In genomic region chr22:48452766-48453165, GRCh38 we compare ENCODE assay signal across 18 cellular contexts.
A peak's percentile ranks its signal among the peaks of the same experiment; 100 is the strongest.
DNase-seq lines count a peak whose midpoint lies in the region; ATAC-seq and TF ChIP-seq lines count a peak whose summit lies in the region.
"Had no signal": no experiment of that assay in that cellular context is flagged by ENCODE, and none has a peak within 500 bp of the region (broad histone marks: within the 10 kb centered on the region; RNA-seq: fewer than 3 reads in every experiment).

No MANE protein-coding gene starts in this region.

- no peak overlapping the region for H3K27ac ChIP-seq in BLaER1
- H3K27ac ChIP-seq in trophoblast cell (ENCODE audit: low read depth, low read length) = no peak overlapping the region
- H3K27ac ChIP-seq in upper lobe of left lung = no peak overlapping the region
- H3K27ac ChIP-seq in CD4-positive, alpha-beta T cell (ENCODE audit: low read depth, low read length) = no peak overlapping the region
- H3K27ac ChIP-seq: 22Rv1 had no signal

- ATAC-seq in T-helper 17 cell (no peak), upper lobe of left lung (ENCODE audit: low FRiP score in 2 of 2) (no peak)
- no peak for ATAC-seq in CD4-positive, alpha-beta T cell (ENCODE audit: poor library complexity)
- ATAC-seq: CD8-positive, alpha-beta T cell; GM23338 had no signal

- H3K18ac ChIP-seq in trophoblast cell (ENCODE audit: low read length) = no peak overlapping the region

- no peaks in the 10 kb centered on the region for H3K79me1 ChIP-seq in trophoblast cell (ENCODE audit: low read length)

- no peaks in the 10 kb centered on the region for H3K36me3 Mint-ChIP-seq in T-helper 17 cell (ENCODE audit: low read depth)
- no peaks in the 10 kb centered on the region for H3K36me3 Mint-ChIP-seq in CD4-positive, alpha-beta T cell (ENCODE audit: low read depth)
- H3K36me3 Mint-ChIP-seq: CD8-positive, alpha-beta T cell had no signal

- peaks cover 40% of the 10 kb centered on the region for H3K27me3 Mint-ChIP-seq in T-helper 17 cell
- H3K27me3 Mint-ChIP-seq in CD4-positive, alpha-beta T cell = peaks cover 9% of the 10 kb centered on the region

- H2AK5ac ChIP-seq in trophoblast cell (ENCODE audit: low read length) = no peak overlapping the region

- no peak for TF ChIP-seq CTCF in upper lobe of left lung (IDR thresholded peaks at IDR 0.05)
- no peak for TF ChIP-seq CTCF in CD4-positive, alpha-beta T cell (IDR thresholded peaks at IDR 0.05)

- DNase-seq in T-helper 17 cell (no peak), trophoblast cell (no peak), upper lobe of left lung (peak; percentile 8 to 46), NCI-H2196 (lab: John Stamatoyannopoulos, UW; ENCODE audit: unreplicated experiment) (no peak)
- DNase-seq in activated CD4-positive, CD25-positive, alpha-beta regulatory T cell (lab: John Stamatoyannopoulos, UW) = no peak
- no peak for DNase-seq in CD4-positive, alpha-beta T cell
- DNase-seq in stimulated activated CD4-positive, alpha-beta T cell treated with anti-CD3 and anti-CD28 coated beads, Interleukin-4, amount 100 ng/mL, for 24 hours = no peak
- DNase-seq: C1 segment of cervical spinal cord; Caco-2; CD8-positive, alpha-beta T cell; DMS153; DND-41; HFFc6 had no signal

- no peak for TF ChIP-seq POLR2A in upper lobe of left lung (IDR thresholded peaks at IDR 0.05)

- H4K20me1 ChIP-seq in BLaER1 = peaks cover 41% of the 10 kb centered on the region; the same call in 1 of the 2 replicates

- H3K36me3 ChIP-seq in BLaER1 (no peaks in the 10 kb centered on the region), trophoblast cell (ENCODE audit: control insufficient read depth in 1 of 2, insufficient read depth in 2 of 2, low read length in 2 of 2) (no peaks in the 10 kb centered on the region), upper lobe of left lung (no peaks in the 10 kb centered on the region)
- H3K36me3 ChIP-seq: HAP-1 had no signal

- H3K27ac Mint-ChIP-seq in T-helper 17 cell = peak overlapping the region; percentile 68
- H3K27ac Mint-ChIP-seq in CD4-positive, alpha-beta T cell = no peak overlapping the region
- H3K27ac Mint-ChIP-seq: B cell; CD8-positive, alpha-beta T cell; GM23338; HFFc6 had no signal

- no peak overlapping the region for H2BK120ac ChIP-seq in trophoblast cell (ENCODE audit: insufficient read depth, low read length, poor library complexity)

- no peak overlapping the region for H4K8ac ChIP-seq in trophoblast cell (ENCODE audit: low read depth, low read length)

- no peak overlapping the region for H3K4ac ChIP-seq in trophoblast cell (ENCODE audit: low read depth, low read length)

- H3K4me3 Mint-ChIP-seq in T-helper 17 cell = no peak overlapping the region
- no peak overlapping the region for H3K4me3 Mint-ChIP-seq in CD4-positive, alpha-beta T cell
- H3K4me3 Mint-ChIP-seq: B cell; CD8-positive, alpha-beta T cell; GM23338; HFFc6 had no signal

- no peak overlapping the region for H3K23ac ChIP-seq in trophoblast cell (ENCODE audit: low read length)

- H4K91ac ChIP-seq in trophoblast cell (ENCODE audit: low read depth, low read length) = no peak overlapping the region

- H3K4me2 ChIP-seq in BLaER1 (peak overlapping the region; percentile 57), trophoblast cell (ENCODE audit: low read length) (no peak overlapping the region)
- H3K4me2 ChIP-seq: GM23338 had no signal

- no peaks in the 10 kb centered on the region for H3K9me3 Mint-ChIP-seq in CD4-positive, alpha-beta T cell
- H3K9me3 Mint-ChIP-seq: CD8-positive, alpha-beta T cell; GM23338 had no signal

- WGBS in trophoblast cell (ENCODE audit: extremely low coverage, insufficient coverage, insufficient read length) = no CpG with 5 or more reads among the region's 10 CpGs
- 91 to 96% methylated on average over 10 of the region's 10 CpGs for WGBS in upper lobe of left lung, 2 donors

- no peak overlapping the region for H2BK12ac ChIP-seq in trophoblast cell (ENCODE audit: low read length)

- H3K9me3 ChIP-seq in BLaER1 = peaks cover 11% of the 10 kb centered on the region
- H3K9me3 ChIP-seq in T-helper 17 cell (ENCODE audit: control insufficient read depth, low read length, poor library complexity, severe bottlenecking) = no peaks in the 10 kb centered on the region
- H3K9me3 ChIP-seq in trophoblast cell (ENCODE audit: insufficient read depth, low read depth, low read length) = peaks cover 12% of the 10 kb centered on the region
- H3K9me3 ChIP-seq in upper lobe of left lung = no peaks in the 10 kb centered on the region
- H3K9me3 ChIP-seq in CD4-positive, alpha-beta T cell (ENCODE audit: control insufficient read depth, low read length) = no peaks in the 10 kb centered on the region
- H3K9me3 ChIP-seq: Caco-2, HAP-1 had no signal

- intact Hi-C loops in CD4-positive, alpha-beta T cell (cut with DNase I, micrococcal nuclease) = no loop called here

- H3K79me2 ChIP-seq in trophoblast cell (ENCODE audit: control insufficient read depth, insufficient read depth, low read length, poor library complexity) = no peaks in the 10 kb centered on the region

- H3K27me3 ChIP-seq in BLaER1 = peaks cover 55% of the 10 kb centered on the region
- no peaks in the 10 kb centered on the region for H3K27me3 ChIP-seq in trophoblast cell (ENCODE audit: insufficient read depth, low read length)
- no peaks in the 10 kb centered on the region for H3K27me3 ChIP-seq in upper lobe of left lung
- peaks cover 5% of the 10 kb centered on the region for H3K27me3 ChIP-seq in CD4-positive, alpha-beta T cell (ENCODE audit: control insufficient read depth, insufficient read depth, low read length)

- TF ChIP-seq EP300 in upper lobe of left lung (IDR thresholded peaks at IDR 0.05) = no peak

- H3K14ac ChIP-seq in trophoblast cell (ENCODE audit: low read length) = no peak overlapping the region

- no peak overlapping the region for H2AFZ ChIP-seq in trophoblast cell (ENCODE audit: insufficient read depth, low read length, poor library complexity)
- H2AFZ ChIP-seq: GM23338 had no signal

- H3K4me3 ChIP-seq in BLaER1 (no peak overlapping the region), trophoblast cell (ENCODE audit: low read depth, low read length) (peak overlapping the region; percentile 23), upper lobe of left lung (no peak overlapping the region)
- H3K4me3 ChIP-seq: GM23338, HAP-1 had no signal

- peaks cover 57% of the 10 kb centered on the region for H3K4me1 ChIP-seq in BLaER1
- no peaks in the 10 kb centered on the region for H3K4me1 ChIP-seq in trophoblast cell (ENCODE audit: control insufficient read depth in 1 of 2, insufficient read depth in 2 of 2, low read length in 2 of 2)
- H3K4me1 ChIP-seq in upper lobe of left lung = peaks cover 0 to 3% (median 0%) of the 10 kb centered on the region in 4 donors
- H3K4me1 ChIP-seq: Caco-2, HAP-1 had no signal

- POLR2A ChIA-PET in CD4-positive, alpha-beta T cell (lab: Charles Lee) = no interaction called here

- H3K4me1 Mint-ChIP-seq in T-helper 17 cell = no peaks in the 10 kb centered on the region
- no peaks in the 10 kb centered on the region for H3K4me1 Mint-ChIP-seq in CD4-positive, alpha-beta T cell (ENCODE audit: low read depth)
- H3K4me1 Mint-ChIP-seq: B cell, GM23338 had no signal

- no peak overlapping the region for H4K12ac ChIP-seq in trophoblast cell (ENCODE audit: low read depth, low read length)

- H3K9ac ChIP-seq in BLaER1 (no peak overlapping the region), trophoblast cell (ENCODE audit: low read length) (no peak overlapping the region)

- no peak overlapping the region for H2BK5ac ChIP-seq in trophoblast cell (ENCODE audit: low read depth, low read length, poor library complexity)

- CTCF ChIA-PET in CD4-positive, alpha-beta T cell (lab: Charles Lee) = no interaction called here

Comparison
In these comparisons a context has a peak if more than half of its experiments do, and no peak if none do; other contexts are left out.
1. DNase-seq: peak in upper lobe of left lung (2 of 2); none in T-helper 17 cell (0 of 3), trophoblast cell (0 of 2), NCI-H2196 (single experiment), activated CD4-positive, CD25-positive, alpha-beta regulatory T cell (0 of 4), CD4-positive, alpha-beta T cell (0 of 10) and stimulated activated CD4-positive, alpha-beta T cell treated with anti-CD3 and anti-CD28 coated beads, Interleukin-4, amount 100 ng/mL, for 24 hours (single experiment).